ENCODE assay signal across 13 cellular contexts in the genomic region with DNA sequence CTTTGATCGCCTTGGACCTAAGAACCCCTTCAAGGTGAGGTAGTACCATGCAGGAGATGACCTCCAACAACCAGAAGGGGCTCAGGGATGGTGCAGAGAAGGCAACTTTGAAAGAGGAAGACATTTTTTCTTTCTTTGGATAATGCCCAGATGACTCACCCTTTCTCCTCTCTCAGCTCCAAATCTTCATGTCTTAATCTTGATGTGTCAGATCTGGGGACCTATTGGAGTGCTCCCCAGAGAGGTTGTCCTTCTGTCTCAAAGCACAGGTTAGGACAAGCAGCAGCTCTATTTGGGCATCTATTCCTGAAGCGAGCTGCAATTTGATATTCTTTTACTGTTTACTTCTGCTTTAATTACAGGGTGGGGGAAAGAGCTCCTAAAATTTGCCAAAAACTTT.
DNase-seq lines count a peak whose midpoint lies in the region; ATAC-seq, FAIRE-seq and TF ChIP-seq lines count a peak whose summit lies in the region.
"Had no signal": no experiment of that assay in that cellular context is flagged by ENCODE, and none has a peak within 500 bp of the region (broad histone marks: within the 10 kb centered on the region; RNA-seq: fewer than 3 reads in every experiment).

No MANE protein-coding gene starts in this region.

- no peak for TF ChIP-seq RAD21 in A549 (conservative IDR thresholded peaks at IDR 0.05 in 1 of 2, IDR thresholded peaks at IDR 0.05 in 1 of 2)

- no peak overlapping the region for H3K27ac ChIP-seq in A549
- H3K27ac ChIP-seq in mammary epithelial cell (ENCODE audit: insufficient read depth, low read depth, low read length) = no peak overlapping the region

- ATAC-seq in A549 (no peak), HG03442 (IDR thresholded peaks at IDR 0.05; ENCODE audit: unreplicated experiment) (no peak), GM21576 (IDR thresholded peaks at IDR 0.05; ENCODE audit: unreplicated experiment) (no peak)
- ATAC-seq: Panc1 had no signal

- no peak overlapping the region for H3K4me3 ChIP-seq in A549
- H3K4me3 ChIP-seq in mammary epithelial cell (replicated peaks in 1 of 3; ENCODE audit: insufficient read depth in 1 of 3, low read depth in 2 of 3, low read length in 3 of 3) = no peak overlapping the region

- H3K27me3 ChIP-seq in mammary epithelial cell (ENCODE audit: insufficient read depth, low read length) = no peaks in the 10 kb centered on the region

- TF ChIP-seq CTCF in A549 (IDR thresholded peaks at IDR 0.05) (no peak), mammary epithelial cell (conservative IDR thresholded peaks at IDR 0.05 in 1 of 2, IDR thresholded peaks at IDR 0.05 in 1 of 2; ENCODE audit: extremely low read depth in 1 of 2, insufficient read depth in 1 of 2, low read depth in 1 of 2, low read length in 2 of 2) (no peak)

- H2AFZ ChIP-seq in mammary epithelial cell (ENCODE audit: low read depth, low read length) = no peak overlapping the region

- in situ Hi-C loops in mammary epithelial cell (cut with MboI; ENCODE audit: low sequenced_read_pairs in 2 of 2) = no loop called here

- 31% methylated on average over 2 of the region's 2 CpGs for WGBS in A549 (ENCODE audit: missing lambda C conversion rate)
- 63% methylated on average over 2 of the region's 2 CpGs for WGBS in mammary epithelial cell (ENCODE audit: low coverage, missing lambda C conversion rate)

- no TSS peak for BruUV-seq in mammary epithelial cell (replicated peaks; lab: Mats Ljungman, UMichigan)

- no peaks in the 10 kb centered on the region for H3K79me2 ChIP-seq in mammary epithelial cell (ENCODE audit: insufficient read depth, low read length)

- intact Hi-C loops in mammary epithelial cell (cut with micrococcal nuclease) = no loop called here

- no peak for FAIRE-seq in A549 (lab: Jason Lieb, UNC)

- H3K4me1 ChIP-seq in A549 (no peaks in the 10 kb centered on the region), mammary epithelial cell (ENCODE audit: insufficient read depth, low read length) (peaks cover 9% of the 10 kb centered on the region)

- no peaks in the 10 kb centered on the region for H4K20me1 ChIP-seq in mammary epithelial cell (ENCODE audit: insufficient read depth, low read length)

- CTCF ChIA-PET in A549 (lab: Yijun Ruan, JAX) (interaction anchor here (1.0 to 1.4 kb wide), 3 partner anchors 14 to 19 kb away, joined by 3 to 4 read pairs (median 3); no protein-coding TSS in a partner anchor), mammary epithelial cell (lab: Charles Lee; ENCODE audit: low non-redundant PET) (interaction anchor here (0.6 kb wide), 1 partner anchor 10 kb away, joined by 4 read pairs; no protein-coding TSS in a partner anchor)

- no peak for TF ChIP-seq POLR2A in A549 (IDR thresholded peaks at IDR 0.05; ENCODE audit: low read length)

- POLR2A ChIA-PET in A549 (lab: Yijun Ruan, JAX) = no interaction called here

- DNase-seq in A549 (ENCODE audit: low read depth in 1 of 2, low spot score in 1 of 2) = no peak
- DNase-seq in MV-4-11 (lab: John Stamatoyannopoulos, UW) = peak; percentile 51
- DNase-seq in mammary epithelial cell = peak; percentile 72
- DNase-seq in iris pigment epithelial cell (ENCODE audit: low read depth) = peak; percentile 56
- DNase-seq in stimulated activated CD4-positive, alpha-beta T cell treated with anti-CD3 and anti-CD28 coated beads, Interleukin-4, amount 100 ng/mL, for 24 hours = no peak
- DNase-seq in DMS53 (lab: John Stamatoyannopoulos, UW) = no peak
- DNase-seq: activated CD4-positive, CD25-positive, alpha-beta regulatory T cell; GDM1; NCI-H1694; stimulated activated CD4-positive, alpha-beta T cell treated with anti-CD3 and anti-CD28 coated beads, Interleukin-12 subunit alpha, Interleukin-12 subunit beta, amount 100 ng/mL, for 4 hours had no signal

- no peaks in the 10 kb centered on the region for H3K36me3 ChIP-seq in mammary epithelial cell (ENCODE audit: insufficient read depth, low read length)

- dilution Hi-C loops in mammary epithelial cell (cut with HindIII; ENCODE audit: low sequenced_read_pairs) = no loop called here

- H3K9me3 ChIP-seq in A549 = peaks cover 3% of the 10 kb centered on the region; the same call in 1 of the 3 replicates
- no peaks in the 10 kb centered on the region for H3K9me3 ChIP-seq in mammary epithelial cell (replicated peaks; ENCODE audit: insufficient read depth, low read length)

- H3K4me2 ChIP-seq in A549 (no peak overlapping the region), mammary epithelial cell (ENCODE audit: insufficient read depth, low read depth, low read length) (no peak overlapping the region)

- no peak overlapping the region for H3K9ac ChIP-seq in mammary epithelial cell (ENCODE audit: insufficient read depth, low read length)

- TF ChIP-seq EP300 in A549 (IDR thresholded peaks at IDR 0.05) = no peak

TF ChIP-seq in A549, 52 proteins besides CTCF, POLR2A, EP300 and RAD21:
- TF ChIP-seq RARB (CRISPR knock-in tag; IDR thresholded peaks at IDR 0.05) = no peak
- no peak for TF ChIP-seq FOSL2 (IDR thresholded peaks at IDR 0.05)
- TF ChIP-seq FOSL2 (CRISPR knock-in tag; IDR thresholded peaks at IDR 0.05) = peak; percentile 19; the same call in 1 of the 2 replicates
TF ChIP-seq in A549: peak in this region for 1.

Comparison
In these comparisons a context has a peak if more than half of its experiments do, and no peak if none do; other contexts are left out.
1. DNase-seq: peak in MV-4-11 (single experiment), mammary epithelial cell (single experiment) and iris pigment epithelial cell (single experiment); none in A549 (0 of 2), stimulated activated CD4-positive, alpha-beta T cell treated with anti-CD3 and anti-CD28 coated beads, Interleukin-4, amount 100 ng/mL, for 24 hours (single experiment) and DMS53 (single experiment).